8 cellular contexts compared by ENCODE assay signal in the genomic region with DNA sequence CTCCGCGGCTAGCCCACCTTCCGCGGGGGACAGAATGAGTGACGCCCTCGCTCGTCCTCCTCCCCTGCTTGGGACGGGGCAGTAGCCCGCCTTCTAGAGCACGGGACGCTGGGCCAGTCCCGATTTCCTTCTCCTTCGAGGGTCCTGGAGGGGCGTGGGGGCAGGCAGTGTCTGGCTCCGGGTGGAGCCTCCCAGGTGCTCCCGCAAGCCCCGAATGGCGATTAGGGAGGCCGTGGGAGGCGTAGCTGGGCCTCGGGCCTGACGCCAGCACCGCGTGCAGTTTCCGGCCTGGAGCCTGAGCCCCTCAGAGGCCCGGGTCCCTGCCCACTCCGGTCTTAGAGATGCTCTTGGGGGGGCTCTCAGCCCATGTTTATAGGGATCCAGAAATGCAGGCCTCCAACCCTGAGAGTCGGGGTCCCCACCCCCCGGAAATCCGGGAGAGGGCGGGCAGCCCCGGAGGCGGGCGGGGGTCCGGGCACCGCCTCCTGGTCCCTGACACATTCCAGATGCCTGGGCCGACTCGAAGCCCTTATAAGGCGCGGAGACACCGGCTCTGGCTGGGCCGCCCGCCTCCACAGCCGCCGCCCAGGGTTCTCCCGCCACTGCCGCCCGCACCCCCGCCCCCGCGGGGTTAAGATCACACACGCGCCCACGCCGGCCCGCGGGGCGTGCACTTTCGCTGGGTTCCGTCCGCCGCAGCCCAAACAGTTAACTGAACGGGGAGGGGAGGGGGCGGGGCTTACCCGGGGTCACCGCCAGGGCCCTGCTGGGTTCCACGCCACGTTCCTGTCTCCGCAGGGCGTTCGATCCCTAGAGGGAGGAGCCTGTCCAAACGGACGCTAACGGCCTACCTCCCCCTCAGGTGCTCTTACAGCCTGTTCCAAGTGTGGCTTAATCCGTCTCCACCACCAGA. TPM values are rescaled to one million over a fixed set of nuclear protein-coding genes. Genes with fewer than 3 reads are reported as not detected.
DNase-seq lines count a peak whose midpoint lies in the region; ATAC-seq and TF ChIP-seq lines count a peak whose summit lies in the region.

No MANE protein-coding gene starts in this region.

- peak; percentile 73 to 86 for TF ChIP-seq POLR2A in uterus (IDR thresholded peaks at IDR 0.05)

- H3K4me3 ChIP-seq in AG04450 (ENCODE audit: low read depth, low read length) (peak overlapping the region; percentile 93), HUES48 (ENCODE audit: low read depth, low read length) (peak overlapping the region; percentile 70), right atrium auricular region (peak overlapping the region; percentile 85 to 87), uterus (peak overlapping the region; percentile 74 to 92)

- CTCF ChIA-PET in AG04450 (lab: Charles Lee) = interaction anchor here (0.6 to 2.1 kb wide), 2 partner anchors 161 to 580 kb away, joined by 3 to 11 read pairs; partner anchors contain the start of gene LENG8

- H3K36me3 ChIP-seq in HUES48 (ENCODE audit: control insufficient read depth, insufficient read depth, low read length) (peaks cover 18% of the 10 kb centered on the region), right atrium auricular region (peaks cover 23% of the 10 kb centered on the region), uterus (no peaks in the 10 kb centered on the region)

- peak; percentile 42 for ATAC-seq in GM18909 (IDR thresholded peaks at IDR 0.05; ENCODE audit: poor library complexity, unreplicated experiment)

- peaks cover 42% of the 10 kb centered on the region for H3K4me1 Mint-ChIP-seq in T-helper 2 cell treated with Interferon-gamma antibody and Interleukin-4, amounts not matched to agents 5 μg/mL and 100 μg/mL, for 36 hours (ENCODE audit: low read depth)

- H3K4me3 Mint-ChIP-seq in T-helper 2 cell treated with Interferon-gamma antibody and Interleukin-4, amounts not matched to agents 5 μg/mL and 100 μg/mL, for 36 hours = peak overlapping the region; percentile 99

- intact Hi-C loops in uterus (cut with DNase I; ENCODE audit: low total_unique reads) = no loop called here

- H3K27me3 Mint-ChIP-seq in T-helper 2 cell treated with Interferon-gamma antibody and Interleukin-4, amounts not matched to agents 5 μg/mL and 100 μg/mL, for 36 hours (ENCODE audit: low read depth) = no peaks in the 10 kb centered on the region

- POLR2A ChIA-PET in AG04450 (lab: Yijun Ruan, JAX) = interaction anchor here (0.6 to 2.0 kb wide), 3 partner anchors 10 to 341 kb away, joined by 3 to 10 read pairs (median 9); no protein-coding TSS in a partner anchor

- H3K27ac ChIP-seq in AG04450 (ENCODE audit: low read depth, low read length) = peak overlapping the region; percentile 97
- H3K27ac ChIP-seq in HUES48 (ENCODE audit: low read depth, low read length) = peak overlapping the region; percentile 97
- H3K27ac ChIP-seq in angular gyrus (ENCODE audit: low read depth, low read length) = peak overlapping the region; percentile 60
- H3K27ac ChIP-seq in right atrium auricular region = peak overlapping the region; percentile 97
- peak overlapping the region; percentile 86 to 99 for H3K27ac ChIP-seq in uterus

- DNase-seq in AG04450 (ENCODE audit: low read depth, low spot score) = peak; percentile 67
- peak; percentile 93 for DNase-seq in T-helper 2 cell treated with Interferon-gamma antibody and Interleukin-4, amounts not matched to agents 5 μg/mL and 100 μg/mL, for 36 hours (ENCODE audit: low spot score)
- DNase-seq in right atrium auricular region (ENCODE audit: low spot score) = peak; percentile 94
- peak; percentile 55 for DNase-seq in putamen (ENCODE audit: low spot score)
- DNase-seq in uterus = peak; percentile 92 to 95

- TF ChIP-seq CTCF in AG04450 (IDR thresholded peaks at IDR 0.05; ENCODE audit: low read depth, low read length) (peak; percentile 40), right atrium auricular region (IDR thresholded peaks at IDR 0.05) (peak in 1 of 2 donors; percentile 47), uterus (IDR thresholded peaks at IDR 0.05) (peak; percentile 22 to 67 (median 43))

- H3K27me3 ChIP-seq in AG04450 (ENCODE audit: control insufficient read depth, insufficient read depth, low read length) (no peaks in the 10 kb centered on the region), HUES48 (ENCODE audit: control insufficient read depth, insufficient read depth, low read length) (no peaks in the 10 kb centered on the region), right atrium auricular region (no peaks in the 10 kb centered on the region), uterus (no peaks in the 10 kb centered on the region)

- peak overlapping the region; percentile 90 for H3K27ac Mint-ChIP-seq in T-helper 2 cell treated with Interferon-gamma antibody and Interleukin-4, amounts not matched to agents 5 μg/mL and 100 μg/mL, for 36 hours

- H3K9ac ChIP-seq in HUES48 (ENCODE audit: low read depth, low read length) = peak overlapping the region; percentile 90

- no peaks in the 10 kb centered on the region for H3K9me3 Mint-ChIP-seq in T-helper 2 cell treated with Interferon-gamma antibody and Interleukin-4, amounts not matched to agents 5 μg/mL and 100 μg/mL, for 36 hours

- peaks cover 6% of the 10 kb centered on the region for H3K4me1 ChIP-seq in HUES48 (ENCODE audit: control insufficient read depth, insufficient read depth, low read length)
- peaks cover 0 to 58% of the 10 kb centered on the region in 2 donors for H3K4me1 ChIP-seq in right atrium auricular region
- H3K4me1 ChIP-seq in uterus = no peaks in the 10 kb centered on the region

- H3K36me3 Mint-ChIP-seq in T-helper 2 cell treated with Interferon-gamma antibody and Interleukin-4, amounts not matched to agents 5 μg/mL and 100 μg/mL, for 36 hours (ENCODE audit: low read depth) = peaks cover 28% of the 10 kb centered on the region

- no peaks in the 10 kb centered on the region; the same call in 1 of the 2 replicates for H3K9me3 ChIP-seq in AG04450 (ENCODE audit: control insufficient read depth, insufficient read depth, low read length)
- no peaks in the 10 kb centered on the region for H3K9me3 ChIP-seq in HUES48 (ENCODE audit: control insufficient read depth, insufficient read depth, low read length)
- H3K9me3 ChIP-seq in right atrium auricular region = no peaks in the 10 kb centered on the region
- no peaks in the 10 kb centered on the region for H3K9me3 ChIP-seq in uterus

RNA-seq across cellular contexts. Expression of gene MYADM, which starts 1.5 kb away (rescaled TPM):
- 39.3 and 71.0 TPM in 2 replicates for polyA plus RNA-seq in AG04450 (2011; rRNA removed)
- polyA minus RNA-seq in AG04450 (2011; rRNA and poly(A)+ RNA removed) = 70.6 and 76.6 TPM in 2 replicates
- total RNA-seq in right atrium auricular region (100 to 1,000 TPM; 117 to 150 TPM), uterus (100 to 1,000 TPM in 1 of 4 donors, 10 to 100 TPM in 3; 22.7 to 386 (median 77.4) TPM)

RNA-seq across cellular contexts. Expression of gene PRKCG, which starts 12.8 kb away (rescaled TPM):
- polyA plus RNA-seq in AG04450 (2011; rRNA removed) = 0.09 and 0.14 TPM in 2 replicates
- not detected in 2 replicates for polyA minus RNA-seq in AG04450 (2011; rRNA and poly(A)+ RNA removed)
- total RNA-seq in right atrium auricular region = not detected
- total RNA-seq in uterus = under 1 TPM in 1 of 4 donors, not detected in 3; 0.69 TPM

RNA-seq across cellular contexts. Expression of gene CACNG7, which starts 39.9 kb away (rescaled TPM):
- 8.6 and 9.3 TPM in 2 replicates for polyA plus RNA-seq in AG04450 (2011; rRNA removed)
- polyA minus RNA-seq in AG04450 (2011; rRNA and poly(A)+ RNA removed) = 4.0 and 4.5 TPM in 2 replicates
- total RNA-seq in right atrium auricular region (not detected), uterus (1 to 10 TPM in 1 of 4 donors, not detected in 3; 1.0 TPM)

RNA-seq across cellular contexts. Expression of gene NLRP12, which starts 45.0 kb away (rescaled TPM):
- polyA plus RNA-seq in AG04450 (2011; rRNA removed) = not detected in 2 replicates
- not detected in 2 replicates for polyA minus RNA-seq in AG04450 (2011; rRNA and poly(A)+ RNA removed)
- 1 to 10 TPM in 1 of 2 donors, under 1 TPM in 1; 0.19 to 1.1 TPM for total RNA-seq in right atrium auricular region
- under 1 TPM in 3 of 4 donors, not detected in 1; 0.34 to 0.90 (median 0.59) TPM for total RNA-seq in uterus

Comparison
In these comparisons a context has a peak if more than half of its experiments do, and no peak if none do; other contexts are left out.
1. Peak in every context shown above with its lines: DNase-seq, ATAC-seq, H3K4me3 ChIP-seq and H3K27ac ChIP-seq.